In the genomic region with DNA sequence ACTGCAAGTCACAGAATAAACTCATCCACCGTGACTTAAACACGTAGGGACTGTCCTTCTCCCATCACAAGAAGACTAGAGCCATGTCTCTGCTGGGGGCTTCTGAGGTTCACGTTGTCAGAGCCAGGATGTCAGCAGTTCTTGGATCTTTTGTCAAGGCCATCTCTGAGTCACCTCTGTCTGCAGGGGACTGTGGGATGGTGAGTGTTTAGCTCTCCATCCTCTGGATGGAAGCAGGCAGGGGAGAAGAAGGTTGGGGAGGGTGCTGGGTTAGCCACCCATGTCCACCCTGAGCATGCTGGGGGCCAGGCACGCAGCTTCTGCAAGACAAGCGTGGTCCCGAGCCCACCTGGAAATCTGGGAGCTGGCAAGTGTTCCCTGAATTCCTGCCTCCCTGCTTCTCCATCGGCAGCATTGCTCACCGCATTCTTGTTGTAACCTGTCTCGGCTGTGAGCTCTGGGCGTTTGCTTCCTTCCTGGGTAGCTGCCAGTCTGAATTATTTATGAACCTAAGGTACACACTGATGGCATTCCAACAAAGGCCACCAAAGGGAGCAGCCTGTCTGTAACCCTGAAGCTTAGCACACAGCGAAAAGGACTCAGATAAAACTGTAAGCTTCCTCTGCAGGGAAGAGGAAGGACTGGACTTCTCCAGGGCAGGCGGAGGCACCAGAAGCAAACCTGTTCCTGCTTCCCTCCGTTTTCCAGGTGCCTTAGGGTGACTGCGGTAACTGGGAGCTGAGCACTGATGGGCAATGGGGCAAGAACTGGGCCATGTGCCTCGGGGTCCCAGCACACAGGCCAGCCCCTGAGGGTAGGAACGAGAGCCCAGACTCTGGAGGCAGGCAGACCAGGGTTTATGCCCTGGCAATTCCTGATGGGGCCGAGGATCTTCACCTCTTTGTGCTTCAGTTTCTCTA, we compare ENCODE assay signal across 9 cellular contexts.
A peak's percentile ranks its signal among the peaks of the same experiment; 100 is the strongest.
DNase-seq lines count a peak whose midpoint lies in the region; ATAC-seq and TF ChIP-seq lines count a peak whose summit lies in the region.
"Had no signal": no experiment of that assay in that cellular context is flagged by ENCODE, and none has a peak within 500 bp of the region (broad histone marks: within the 10 kb centered on the region; RNA-seq: fewer than 3 reads in every experiment).

No MANE protein-coding gene starts in this region.

- no peaks in the 10 kb centered on the region for H3K4me1 Mint-ChIP-seq in T-helper 2 cell treated with Interferon-gamma antibody and Interleukin-4, amounts not matched to agents 5 μg/mL and 100 μg/mL, for 36 hours (ENCODE audit: low read depth)
- H3K4me1 Mint-ChIP-seq: IgD-negative memory B cell had no signal

- no peaks in the 10 kb centered on the region for H3K9me3 ChIP-seq in osteoblast (ENCODE audit: low read depth, low read length)

- no peak overlapping the region for H3K4me3 ChIP-seq in osteoblast (ENCODE audit: insufficient read depth, low read length)

- no peaks in the 10 kb centered on the region for H3K9me3 Mint-ChIP-seq in T-helper 2 cell treated with Interferon-gamma antibody and Interleukin-4, amounts not matched to agents 5 μg/mL and 100 μg/mL, for 36 hours
- H3K9me3 Mint-ChIP-seq: IgD-negative memory B cell had no signal

- no peak overlapping the region for H3K4me3 Mint-ChIP-seq in T-helper 2 cell treated with Interferon-gamma antibody and Interleukin-4, amounts not matched to agents 5 μg/mL and 100 μg/mL, for 36 hours
- H3K4me3 Mint-ChIP-seq: IgD-negative memory B cell had no signal

- H3K79me2 ChIP-seq in osteoblast (ENCODE audit: insufficient read depth, low read length), result no peaks in the 10 kb centered on the region

- ATAC-seq in GM21526 (IDR thresholded peaks at IDR 0.05; ENCODE audit: low FRiP score, unreplicated experiment) (no peak), GM21381 (IDR thresholded peaks at IDR 0.05; ENCODE audit: unreplicated experiment) (no peak)

- H4K20me1 ChIP-seq in osteoblast (ENCODE audit: insufficient read depth, low read length), result no peaks in the 10 kb centered on the region

- H3K36me3 ChIP-seq in osteoblast (ENCODE audit: insufficient read depth, low read length), result no peaks in the 10 kb centered on the region

- DNase-seq in DMS79 (lab: John Stamatoyannopoulos, UW), result peak; percentile 61
- DNase-seq in NCI-H460 (ENCODE audit: extremely low read depth, low read depth), result peak; percentile 43
- DNase-seq in epithelial cell of prostate (ENCODE audit: low read depth, low spot score), result peak; percentile 96
- no peak for DNase-seq in osteoblast (ENCODE audit: insufficient read length, low spot score, missing footprints)
- no peak for DNase-seq in SKM-1 treated with dmso at 0.1 percent for 144 hours (lab: John Stamatoyannopoulos, UW; ENCODE audit: unreplicated experiment)
- no peak for DNase-seq in T-helper 2 cell treated with Interferon-gamma antibody and Interleukin-4, amounts not matched to agents 5 μg/mL and 100 μg/mL, for 36 hours (ENCODE audit: low spot score)

- H3K4me2 ChIP-seq in osteoblast (ENCODE audit: insufficient read depth, low read length), result peak overlapping the region; percentile 63

- H3K27ac ChIP-seq in epithelial cell of prostate (peak overlapping the region; percentile 99), osteoblast (ENCODE audit: low read depth, low read length) (peak overlapping the region; percentile 31)

- H3K27ac Mint-ChIP-seq in T-helper 2 cell treated with Interferon-gamma antibody and Interleukin-4, amounts not matched to agents 5 μg/mL and 100 μg/mL, for 36 hours, result no peak overlapping the region

- H2AFZ ChIP-seq in osteoblast (ENCODE audit: low read length), result peak overlapping the region; percentile 86

- peaks cover 12% of the 10 kb centered on the region for H3K4me1 ChIP-seq in osteoblast (ENCODE audit: insufficient read depth, low read length)

- no peaks in the 10 kb centered on the region for H3K27me3 ChIP-seq in osteoblast (ENCODE audit: insufficient read depth, low read length)

- TF ChIP-seq CTCF in osteoblast (IDR thresholded peaks at IDR 0.05; ENCODE audit: extremely low read depth, low read depth, low read length), result no peak

- H3K36me3 Mint-ChIP-seq in T-helper 2 cell treated with Interferon-gamma antibody and Interleukin-4, amounts not matched to agents 5 μg/mL and 100 μg/mL, for 36 hours (ENCODE audit: low read depth), result no peaks in the 10 kb centered on the region
- H3K36me3 Mint-ChIP-seq: IgD-negative memory B cell had no signal

- peaks cover 6% of the 10 kb centered on the region for H3K27me3 Mint-ChIP-seq in T-helper 2 cell treated with Interferon-gamma antibody and Interleukin-4, amounts not matched to agents 5 μg/mL and 100 μg/mL, for 36 hours (ENCODE audit: low read depth)

Comparison
In these comparisons a context has a peak if more than half of its experiments do, and no peak if none do; other contexts are left out.
1. DNase-seq: peak in DMS79 (single experiment), NCI-H460 (single experiment) and epithelial cell of prostate (single experiment); none in osteoblast (single experiment), SKM-1 treated with dmso at 0.1 percent for 144 hours (single experiment) and T-helper 2 cell treated with Interferon-gamma antibody and Interleukin-4, amounts not matched to agents 5 μg/mL and 100 μg/mL, for 36 hours (single experiment).